3 cellular contexts compared by ENCODE assay signal in genomic region chr6:128990915-128991314, GRCh38.
TF ChIP-seq lines count a peak whose summit lies in the region.

No MANE protein-coding gene starts in this region.

TF ChIP-seq in HepG2, 621 proteins besides CTCF, POLR2A, EP300 and RAD21:
- TF ChIP-seq CEBPB (IDR thresholded peaks at IDR 0.05; ENCODE audit: borderline replicate concordance, low read depth, low read length) (peak; percentile 73), RARA (CRISPR knock-in tag; IDR thresholded peaks at IDR 0.05) (no peak)

TF ChIP-seq in IMR-90, 13 proteins besides CTCF, POLR2A, EP300 and RAD21:
- TF ChIP-seq CEBPB (IDR thresholded peaks at IDR 0.05; ENCODE audit: low read depth, low read length) (peak; percentile 72), MAFK (IDR thresholded peaks at IDR 0.05; ENCODE audit: low read depth, low read length) (no peak)

TF ChIP-seq in H1, 55 proteins besides CTCF, POLR2A, EP300 and RAD21:
- no peak for TF ChIP-seq ATF3 (IDR thresholded peaks at IDR 0.05; ENCODE audit: insufficient read depth, low read depth, low read length)
- TF ChIP-seq CEBPB (IDR thresholded peaks at IDR 0.05; ENCODE audit: low read depth, low read length): peak; percentile 70
